In genomic region chr7:91850455-91850854, GRCh38 we compare ENCODE assay signal across 19 cellular contexts. TPM values are rescaled to one million over a fixed set of nuclear protein-coding genes. Genes with fewer than 3 reads are reported as not detected.
DNase-seq lines count a peak whose midpoint lies in the region; ATAC-seq and TF ChIP-seq lines count a peak whose summit lies in the region.
"Had no signal": no experiment of that assay in that cellular context is flagged by ENCODE, and none has a peak within 500 bp of the region (broad histone marks: within the 10 kb centered on the region; RNA-seq: fewer than 3 reads in every experiment).

No MANE protein-coding gene starts in this region.

- in situ Hi-C loops in astrocyte of the spinal cord (cut with HindIII; ENCODE audit: low sequenced_read_pairs), result no loop called here

- no peak for TF ChIP-seq CTCF in astrocyte of the spinal cord (IDR thresholded peaks at IDR 0.05; ENCODE audit: low read depth, low read length)

- no peak for ATAC-seq in HG03135 (IDR thresholded peaks at IDR 0.05; ENCODE audit: unreplicated experiment)
- no peak for ATAC-seq in GM21737 (IDR thresholded peaks at IDR 0.05; ENCODE audit: unreplicated experiment)
- ATAC-seq in HG03354 (IDR thresholded peaks at IDR 0.05; ENCODE audit: poor library complexity, severe bottlenecking, unreplicated experiment), result no peak
- ATAC-seq: activated naive CD4-positive, alpha-beta T cell treated with anti-CD3 and anti-CD28 coated beads, Interleukin-2, amount 50 U/mL, for 72 hours; activated T-cell treated with anti-CD3 and anti-CD28 coated beads, Interleukin-2, amount 50 U/mL, for 4 hours; heart left ventricle; stimulated activated effector memory CD8-positive, alpha-beta T cell treated with anti-CD3 and anti-CD28 coated beads, Interleukin-12 subunit alpha, Interleukin-12 subunit beta, amount 100 ng/mL, for 72 hours had no signal

- no peak overlapping the region for H3K4me3 ChIP-seq in astrocyte of the spinal cord (ENCODE audit: low read depth, low read length)
- H3K4me3 ChIP-seq: heart left ventricle, ovary, tibial nerve had no signal

- DNase-seq in AG08396 (ENCODE audit: low spot score), result peak; percentile 10
- peak; percentile 21 for DNase-seq in LHCN-M2 (ENCODE audit: low read depth)
- DNase-seq in astrocyte of the spinal cord (ENCODE audit: low read depth, low spot score), result peak; percentile 27
- peak; percentile 80 for DNase-seq in kidney glomerular epithelial cell (lab: John Stamatoyannopoulos, UW)
- DNase-seq in DMS 273 treated with DMSO at 0.1 percent for 48 hours (lab: John Stamatoyannopoulos, UW), result no peak
- DNase-seq: activated CD4-positive, alpha-beta T cell treated with anti-CD3 and anti-CD28 coated beads, Interleukin-2, amount 50 U/mL, for 48 hours; activated T-cell treated with anti-CD3 and anti-CD28 coated beads, Interleukin-2, amount 50 U/mL, for 4 hours; GF-D8; heart left ventricle; kidney; NCI-H2227 treated with DMSO at 0.1 percent for 48 hours; ovary; small intestine had no signal

RNA-seq across cellular contexts. Expression of gene MTERF1, which starts 30.0 kb away (rescaled TPM):
- 14.4 and 16.0 TPM in 2 replicates for total RNA-seq in LHCN-M2 (2014; rRNA removed)
- 3.6 TPM for polyA plus RNA-seq in LHCN-M2 (2012)
